ENCODE assay signal across 20 cellular contexts in genomic region chr11:24422371-24422770, GRCh38.
"Had no signal": no experiment of that assay in that cellular context is flagged by ENCODE, and none has a peak within 500 bp of the region (broad histone marks: within the 10 kb centered on the region; RNA-seq: fewer than 3 reads in every experiment).

No MANE protein-coding gene starts in this region.

- H3K27ac Mint-ChIP-seq: activated CD4-positive, alpha-beta memory T cell treated with anti-CD3 and anti-CD28 coated beads, Interleukin-2, amount 10 ng/mL, durations not matched to agents 7 days and 5 days; activated CD4-positive, alpha-beta T cell treated with anti-CD3 and anti-CD28 coated beads for 36 hours; activated naive CD8-positive, alpha-beta T cell treated with anti-CD3 and anti-CD28 coated beads, Interleukin-2, amount 10 ng/mL, durations not matched to agents 7 days and 5 days; endodermal cell; natural killer cell had no signal

- H3K9me3 Mint-ChIP-seq: endodermal cell, natural killer cell had no signal

- H3K27me3 ChIP-seq: upper lobe of left lung had no signal

- ATAC-seq: activated CD4-positive, alpha-beta T cell treated with anti-CD3 and anti-CD28 coated beads for 36 hours; lower lobe of right lung; mucosa of descending colon; natural killer cell; psoas muscle; sciatic nerve had no signal

- H3K36me3 ChIP-seq: lower lobe of right lung, upper lobe of left lung had no signal

- H3K4me3 ChIP-seq: lower lobe of right lung, mucosa of descending colon, psoas muscle, upper lobe of left lung had no signal

- H3K27ac ChIP-seq: lower lobe of right lung, psoas muscle, upper lobe of left lung, VCaP had no signal

- H3K4me1 Mint-ChIP-seq: activated CD4-positive, alpha-beta memory T cell treated with anti-CD3 and anti-CD28 coated beads, Interleukin-2, amount 10 ng/mL, durations not matched to agents 7 days and 5 days; activated CD4-positive, alpha-beta T cell treated with anti-CD3 and anti-CD28 coated beads for 36 hours; activated naive CD8-positive, alpha-beta T cell treated with anti-CD3 and anti-CD28 coated beads, Interleukin-2, amount 10 ng/mL, durations not matched to agents 7 days and 5 days; central memory CD8-positive, alpha-beta T cell; endodermal cell; natural killer cell had no signal

- H3K4me1 ChIP-seq: lower lobe of right lung, psoas muscle, upper lobe of left lung had no signal

- DNase-seq: activated CD4-positive, alpha-beta memory T cell treated with anti-CD3 and anti-CD28 coated beads, Interleukin-2, amount 10 ng/mL, durations not matched to agents 7 days and 5 days; activated CD4-positive, alpha-beta T cell treated with anti-CD3 and anti-CD28 coated beads for 36 hours; activated CD8-positive, alpha-beta memory T cell treated with anti-CD3 and anti-CD28 coated beads, Interleukin-2, amount 50 U/mL, for 4 hours; activated naive CD8-positive, alpha-beta T cell treated with anti-CD3 and anti-CD28 coated beads, Interleukin-2, amount 10 ng/mL, durations not matched to agents 7 days and 5 days; aorta; dermis blood vessel endothelial cell; endodermal cell; hypothalamus; lower lobe of right lung; mucosa of descending colon; natural killer cell; occipital lobe; psoas muscle; stimulated activated CD4-positive, alpha-beta T cell treated with anti-CD3 and anti-CD28 coated beads, Interleukin-2, amount 100 ng/mL, for 48 hours; stimulated activated naive CD4-positive, alpha-beta T cell treated with Interleukin-2 at 50 U/mL for 16 hours; T-helper 1 cell; upper lobe of left lung had no signal

- H3K9me3 ChIP-seq: lower lobe of right lung, mucosa of descending colon, upper lobe of left lung had no signal

- H3K4me3 Mint-ChIP-seq: activated CD4-positive, alpha-beta memory T cell treated with anti-CD3 and anti-CD28 coated beads, Interleukin-2, amount 10 ng/mL, durations not matched to agents 7 days and 5 days; activated CD4-positive, alpha-beta T cell treated with anti-CD3 and anti-CD28 coated beads for 36 hours; activated naive CD8-positive, alpha-beta T cell treated with anti-CD3 and anti-CD28 coated beads, Interleukin-2, amount 10 ng/mL, durations not matched to agents 7 days and 5 days; central memory CD8-positive, alpha-beta T cell; endodermal cell; natural killer cell had no signal

- H3K36me3 Mint-ChIP-seq: activated naive CD8-positive, alpha-beta T cell treated with anti-CD3 and anti-CD28 coated beads, Interleukin-2, amount 10 ng/mL, durations not matched to agents 7 days and 5 days; natural killer cell had no signal

- H3K27me3 Mint-ChIP-seq: activated CD4-positive, alpha-beta memory T cell treated with anti-CD3 and anti-CD28 coated beads, Interleukin-2, amount 10 ng/mL, durations not matched to agents 7 days and 5 days; activated CD4-positive, alpha-beta T cell treated with anti-CD3 and anti-CD28 coated beads for 36 hours; activated naive CD8-positive, alpha-beta T cell treated with anti-CD3 and anti-CD28 coated beads, Interleukin-2, amount 10 ng/mL, durations not matched to agents 7 days and 5 days; central memory CD8-positive, alpha-beta T cell had no signal
